27 cellular contexts compared by ENCODE assay signal in genomic region chr17:78684026-78684425, GRCh38.
DNase-seq lines count a peak whose midpoint lies in the region; TF ChIP-seq lines count a peak whose summit lies in the region.
"Had no signal": no experiment of that assay in that cellular context is flagged by ENCODE, and none has a peak within 500 bp of the region (broad histone marks: within the 10 kb centered on the region; RNA-seq: fewer than 3 reads in every experiment).

No MANE protein-coding gene starts in this region.

- CTCF ChIA-PET in activated CD4-positive, alpha-beta T cell treated with anti-CD3 and anti-CD28 coated beads, Interleukin-2, amount 10 ng/mL, durations not matched to agents 7 days and 5 days (lab: Charles Lee) = no interaction called here
- CTCF ChIA-PET in Caco-2 (lab: Charles Lee) = no interaction called here

- peaks cover 12% of the 10 kb centered on the region for H3K4me1 ChIP-seq in Caco-2
- H3K4me1 ChIP-seq: body of pancreas, neural progenitor cell, parathyroid adenoma had no signal

- no peaks in the 10 kb centered on the region for H3K9me3 Mint-ChIP-seq in activated CD4-positive, alpha-beta T cell treated with anti-CD3 and anti-CD28 coated beads, Interleukin-2, amount 10 ng/mL, durations not matched to agents 7 days and 5 days
- H3K9me3 Mint-ChIP-seq in osteocyte (ENCODE audit: unreplicated experiment) (no peaks in the 10 kb centered on the region), Caco-2 (ENCODE audit: unreplicated experiment) (no peaks in the 10 kb centered on the region)
- H3K9me3 Mint-ChIP-seq: activated CD8-positive, alpha-beta T cell treated with anti-CD3 and anti-CD28 coated beads for 36 hours; CD8-positive, alpha-beta T cell; central memory CD8-positive, alpha-beta T cell; neural progenitor cell had no signal

- no TSS peak for BruUV-seq in Caco-2 (replicated peaks; lab: Mats Ljungman, UMichigan)

- H3K27me3 Mint-ChIP-seq in activated CD4-positive, alpha-beta T cell treated with anti-CD3 and anti-CD28 coated beads, Interleukin-2, amount 10 ng/mL, durations not matched to agents 7 days and 5 days = no peaks in the 10 kb centered on the region
- H3K27me3 Mint-ChIP-seq in osteocyte (ENCODE audit: unreplicated experiment) (no peaks in the 10 kb centered on the region), Caco-2 (ENCODE audit: insufficient read depth, unreplicated experiment) (no peaks in the 10 kb centered on the region)
- H3K27me3 Mint-ChIP-seq: activated CD8-positive, alpha-beta T cell treated with anti-CD3 and anti-CD28 coated beads for 36 hours; central memory CD8-positive, alpha-beta T cell had no signal

- peaks cover 62% of the 10 kb centered on the region for H3K36me3 Mint-ChIP-seq in activated CD4-positive, alpha-beta T cell treated with anti-CD3 and anti-CD28 coated beads, Interleukin-2, amount 10 ng/mL, durations not matched to agents 7 days and 5 days (ENCODE audit: low read depth)
- H3K36me3 Mint-ChIP-seq in osteocyte (ENCODE audit: unreplicated experiment) (peaks cover 34% of the 10 kb centered on the region), Caco-2 (ENCODE audit: insufficient read depth, unreplicated experiment) (peaks cover 5% of the 10 kb centered on the region)

- no peak overlapping the region for H3K4me3 ChIP-seq in Caco-2 (ENCODE audit: low read depth, low read length)
- H3K4me3 ChIP-seq: body of pancreas, neural progenitor cell, PC-9, smooth muscle cell had no signal

- H3K9me3 ChIP-seq in Caco-2 = no peaks in the 10 kb centered on the region
- H3K9me3 ChIP-seq: body of pancreas had no signal

- peaks cover under 1% of the 10 kb centered on the region; the same call in 1 of the 2 replicates for H3K36me3 ChIP-seq in Caco-2 (ENCODE audit: control insufficient read depth, insufficient read depth, low read length)
- H3K36me3 ChIP-seq: neural progenitor cell had no signal

- peak overlapping the region; percentile 36 for H3K27ac Mint-ChIP-seq in activated CD4-positive, alpha-beta T cell treated with anti-CD3 and anti-CD28 coated beads, Interleukin-2, amount 10 ng/mL, durations not matched to agents 7 days and 5 days
- peak overlapping the region; percentile 38 for H3K27ac Mint-ChIP-seq in osteocyte (ENCODE audit: unreplicated experiment)
- no peak overlapping the region for H3K27ac Mint-ChIP-seq in Caco-2 (ENCODE audit: unreplicated experiment)
- H3K27ac Mint-ChIP-seq: activated CD8-positive, alpha-beta T cell treated with anti-CD3 and anti-CD28 coated beads for 36 hours; neural progenitor cell had no signal

- no peak overlapping the region for H3K4me3 Mint-ChIP-seq in activated CD4-positive, alpha-beta T cell treated with anti-CD3 and anti-CD28 coated beads, Interleukin-2, amount 10 ng/mL, durations not matched to agents 7 days and 5 days
- no peak overlapping the region for H3K4me3 Mint-ChIP-seq in osteocyte (ENCODE audit: unreplicated experiment)
- no peak overlapping the region for H3K4me3 Mint-ChIP-seq in Caco-2 (ENCODE audit: unreplicated experiment)
- H3K4me3 Mint-ChIP-seq: activated CD8-positive, alpha-beta T cell treated with anti-CD3 and anti-CD28 coated beads for 36 hours; CD8-positive, alpha-beta T cell; central memory CD8-positive, alpha-beta T cell; neural progenitor cell had no signal

- intact Hi-C loops in Caco-2 (cut with micrococcal nuclease; ENCODE audit: unreplicated experiment) = no loop called here

- H3K4me1 Mint-ChIP-seq in activated CD4-positive, alpha-beta T cell treated with anti-CD3 and anti-CD28 coated beads, Interleukin-2, amount 10 ng/mL, durations not matched to agents 7 days and 5 days = no peaks in the 10 kb centered on the region
- peaks cover 51% of the 10 kb centered on the region for H3K4me1 Mint-ChIP-seq in osteocyte (ENCODE audit: unreplicated experiment)
- peaks cover 21% of the 10 kb centered on the region for H3K4me1 Mint-ChIP-seq in Caco-2 (ENCODE audit: low read depth, unreplicated experiment)
- H3K4me1 Mint-ChIP-seq: neural progenitor cell had no signal

- no peak for DNase-seq in activated CD4-positive, alpha-beta T cell treated with anti-CD3 and anti-CD28 coated beads, Interleukin-2, amount 10 ng/mL, durations not matched to agents 7 days and 5 days
- no peak for DNase-seq in activated CD4-positive, alpha-beta T cell treated with anti-CD3 and anti-CD28 coated beads, Interleukin-2, amount 50 U/mL, for 48 hours
- DNase-seq in DMS79 treated with DMSO at 0.1 percent for 48 hours (lab: John Stamatoyannopoulos, UW) = peak; percentile 48
- peak; percentile 29 for DNase-seq in NCI-H510A treated with DMSO at 0.1 percent for 48 hours (lab: John Stamatoyannopoulos, UW)
- DNase-seq in osteocyte (ENCODE audit: extremely low spot score, unreplicated experiment) = no peak
- DNase-seq in Caco-2 = no peak
- DNase-seq in NCI-H82 treated with DMSO at 0.1 percent for 48 hours (lab: John Stamatoyannopoulos, UW; ENCODE audit: unreplicated experiment) = no peak
- DNase-seq in AG08396 (ENCODE audit: low spot score) = no peak
- DNase-seq: activated CD4-positive, CD25-positive, alpha-beta regulatory T cell treated with anti-CD3 and anti-CD28 coated beads, Interleukin-2, amount 50 U/mL, for 72 hours; activated CD8-positive, alpha-beta memory T cell treated with anti-CD3 and anti-CD28 coated beads, Interleukin-2, amount 50 U/mL, for 48 hours; activated CD8-positive, alpha-beta T cell treated with anti-CD3 and anti-CD28 coated beads for 36 hours; activated effector memory CD4-positive, alpha-beta T cell treated with Interleukin-2 at 50 U/mL for 16 hours; body of pancreas; CD8-positive, alpha-beta T cell; DMS 273 treated with DMSO at 0.1 percent for 48 hours; erythroblast; Karpas-422; left colon; mammary epithelial cell; NCI-H2171 treated with DMSO at 0.1 percent for 48 hours; NCI-H524 treated with DMSO at 0.1 percent for 48 hours; PC-9; stimulated activated naive CD8-positive, alpha-beta T cell treated with anti-CD3 and anti-CD28 coated beads, Interleukin-15, Interleukin-2, amounts not matched to agents 100 U/mL and 50 U/mL, for 24 hours had no signal

- TF ChIP-seq CTCF in osteocyte (IDR thresholded peaks at IDR 0.05) = no peak
- TF ChIP-seq CTCF in Caco-2 (IDR thresholded peaks at IDR 0.05; ENCODE audit: insufficient read depth in 1 of 2, low read depth in 1 of 2, low read length in 1 of 2, severe bottlenecking in 1 of 2, unreplicated experiment in 1 of 2) = no peak

- POLR2A ChIA-PET in activated CD4-positive, alpha-beta T cell treated with anti-CD3 and anti-CD28 coated beads, Interleukin-2, amount 10 ng/mL, durations not matched to agents 7 days and 5 days (lab: Charles Lee) = no interaction called here
- POLR2A ChIA-PET in Caco-2 (lab: Charles Lee) = no interaction called here

- no peaks in the 10 kb centered on the region for H3K27me3 ChIP-seq in Caco-2 (replicated peaks; ENCODE audit: control insufficient read depth, insufficient read depth, low read length)
- H3K27me3 ChIP-seq: body of pancreas, neural progenitor cell had no signal

Comparison
In these comparisons a context has a peak if more than half of its experiments do, and no peak if none do; other contexts are left out.
1. DNase-seq: peak in DMS79 treated with DMSO at 0.1 percent for 48 hours (single experiment) and NCI-H510A treated with DMSO at 0.1 percent for 48 hours (single experiment); none in activated CD4-positive, alpha-beta T cell treated with anti-CD3 and anti-CD28 coated beads, Interleukin-2, amount 10 ng/mL, durations not matched to agents 7 days and 5 days (single experiment), activated CD4-positive, alpha-beta T cell treated with anti-CD3 and anti-CD28 coated beads, Interleukin-2, amount 50 U/mL, for 48 hours (0 of 2), osteocyte (single experiment), Caco-2 (0 of 2), NCI-H82 treated with DMSO at 0.1 percent for 48 hours (single experiment) and AG08396 (single experiment).